In genomic region chr20:1664911-1665310, GRCh38 we compare ENCODE assay signal across 10 cellular contexts. TPM values are rescaled to one million over a fixed set of nuclear protein-coding genes. Genes with fewer than 3 reads are reported as not detected.
DNase-seq lines count a peak whose midpoint lies in the region; ATAC-seq and TF ChIP-seq lines count a peak whose summit lies in the region.
"Had no signal": no experiment of that assay in that cellular context is flagged by ENCODE, and none has a peak within 500 bp of the region (broad histone marks: within the 10 kb centered on the region; RNA-seq: fewer than 3 reads in every experiment).

No MANE protein-coding gene starts in this region.

- H3K4me1 Mint-ChIP-seq in activated CD4-positive, alpha-beta T cell treated with anti-CD3 and anti-CD28 coated beads, Interleukin-2, amount 10 ng/mL, durations not matched to agents 7 days and 5 days: peaks cover 90% of the 10 kb centered on the region
- H3K4me1 Mint-ChIP-seq: neural crest cell had no signal

- H3K4me3 Mint-ChIP-seq in activated CD4-positive, alpha-beta T cell treated with anti-CD3 and anti-CD28 coated beads, Interleukin-2, amount 10 ng/mL, durations not matched to agents 7 days and 5 days: peak overlapping the region; percentile 56
- H3K4me3 Mint-ChIP-seq: neural crest cell, WTC11 had no signal

- CTCF ChIA-PET in activated CD4-positive, alpha-beta T cell treated with anti-CD3 and anti-CD28 coated beads, Interleukin-2, amount 10 ng/mL, durations not matched to agents 7 days and 5 days (lab: Charles Lee): interaction anchor here (1.2 to 4.8 kb wide), 4 partner anchors 10 to 20 kb away, joined by 3 to 26 read pairs (median 10); no protein-coding TSS in a partner anchor

- DNase-seq in GM20000 (ENCODE audit: low spot score) (peak; percentile 46), left lung (no peak), left ventricle myocardium superior (no peak), DMS153 (lab: John Stamatoyannopoulos, UW) (no peak)
- DNase-seq in activated CD4-positive, alpha-beta T cell treated with anti-CD3 and anti-CD28 coated beads, Interleukin-2, amount 10 ng/mL, durations not matched to agents 7 days and 5 days: peak; percentile 66
- peak; percentile 59 for DNase-seq in central memory CD4-positive, alpha-beta T cell
- peak; percentile 29 to 46 for DNase-seq in stimulated activated CD8-positive, alpha-beta memory T cell treated with anti-CD3 and anti-CD28 coated beads, Interleukin-15, amount 100 ng/mL, for 4 hours (ENCODE audit: low read depth in 2 of 2)

- peaks cover 29% of the 10 kb centered on the region for H3K36me3 Mint-ChIP-seq in activated CD4-positive, alpha-beta T cell treated with anti-CD3 and anti-CD28 coated beads, Interleukin-2, amount 10 ng/mL, durations not matched to agents 7 days and 5 days (ENCODE audit: low read depth)
- H3K36me3 Mint-ChIP-seq: WTC11 had no signal

- peaks cover 21% of the 10 kb centered on the region for H3K9me3 Mint-ChIP-seq in activated CD4-positive, alpha-beta T cell treated with anti-CD3 and anti-CD28 coated beads, Interleukin-2, amount 10 ng/mL, durations not matched to agents 7 days and 5 days
- H3K9me3 Mint-ChIP-seq: neural crest cell had no signal

- no peaks in the 10 kb centered on the region for H3K36me3 ChIP-seq in left lung

- H3K27ac ChIP-seq in left lung: no peak overlapping the region

- H3K27ac Mint-ChIP-seq in activated CD4-positive, alpha-beta T cell treated with anti-CD3 and anti-CD28 coated beads, Interleukin-2, amount 10 ng/mL, durations not matched to agents 7 days and 5 days: peak overlapping the region; percentile 81
- H3K27ac Mint-ChIP-seq: WTC11 had no signal

- H3K27me3 Mint-ChIP-seq in activated CD4-positive, alpha-beta T cell treated with anti-CD3 and anti-CD28 coated beads, Interleukin-2, amount 10 ng/mL, durations not matched to agents 7 days and 5 days: no peaks in the 10 kb centered on the region

- H3K4me1 ChIP-seq in left lung: peaks cover 0 to 23% of the 10 kb centered on the region in 2 donors

- POLR2A ChIA-PET in activated CD4-positive, alpha-beta T cell treated with anti-CD3 and anti-CD28 coated beads, Interleukin-2, amount 10 ng/mL, durations not matched to agents 7 days and 5 days (lab: Charles Lee): no interaction called here

- peaks cover 0 to 16% of the 10 kb centered on the region in 2 donors for H3K27me3 ChIP-seq in left lung

- no peak for TF ChIP-seq CTCF in GM20000 (IDR thresholded peaks at IDR 0.05; ENCODE audit: extremely low read depth, missing control alignments)
- no peak for TF ChIP-seq CTCF in left lung (IDR thresholded peaks at IDR 0.05)

- no peak for ATAC-seq in left lung
- ATAC-seq in left ventricle myocardium superior: no peak
- no peak for ATAC-seq in HG03571 (IDR thresholded peaks at IDR 0.05; ENCODE audit: unreplicated experiment)
- ATAC-seq: WTC11 had no signal

- no peaks in the 10 kb centered on the region for H3K9me3 ChIP-seq in left lung

- intact Hi-C loops in left lung (cut with DNase I): no loop called here
- intact Hi-C loops in left ventricle myocardium superior (cut with micrococcal nuclease): no loop called here

- H3K4me3 ChIP-seq in left lung: no peak overlapping the region

RNA-seq across cellular contexts. Expression of gene SIRPG, which starts 7.3 kb away (rescaled TPM):
- 10 to 100 TPM; 82.6 to 90.1 TPM for total RNA-seq in activated CD4-positive, alpha-beta T cell treated with anti-CD3 and anti-CD28 coated beads, Interleukin-2, amount 10 ng/mL, durations not matched to agents 7 days and 5 days
- under 1 TPM; 0.38 to 0.58 TPM for total RNA-seq in left lung
- 0.20 TPM for total RNA-seq in left ventricle myocardium superior
- total RNA-seq: neural crest cell, WTC11 had no signal

RNA-seq across cellular contexts. Expression of gene SIRPB1, which starts 45.1 kb away (rescaled TPM):
- total RNA-seq in activated CD4-positive, alpha-beta T cell treated with anti-CD3 and anti-CD28 coated beads, Interleukin-2, amount 10 ng/mL, durations not matched to agents 7 days and 5 days: 1 to 10 TPM; 3.6 to 4.5 TPM
- 10 to 100 TPM in 1 of 2 donors, 1 to 10 TPM in 1; 8.0 to 57.9 TPM for total RNA-seq in left lung
- total RNA-seq in left ventricle myocardium superior: 0.82 TPM
- total RNA-seq: WTC11 had no signal

Comparison
In these comparisons a context has a peak if more than half of its experiments do, and no peak if none do; other contexts are left out.
1. DNase-seq: peak in GM20000 (single experiment), activated CD4-positive, alpha-beta T cell treated with anti-CD3 and anti-CD28 coated beads, Interleukin-2, amount 10 ng/mL, durations not matched to agents 7 days and 5 days (single experiment), central memory CD4-positive, alpha-beta T cell (single experiment) and stimulated activated CD8-positive, alpha-beta memory T cell treated with anti-CD3 and anti-CD28 coated beads, Interleukin-15, amount 100 ng/mL, for 4 hours (2 of 2); none in left lung (0 of 2), left ventricle myocardium superior (single experiment) and DMS153 (single experiment).
2. RNA of gene SIRPG, which starts 7.3 kb away (total RNA-seq): 82.6 to 90.1 TPM in activated CD4-positive, alpha-beta T cell treated with anti-CD3 and anti-CD28 coated beads, Interleukin-2, amount 10 ng/mL, durations not matched to agents 7 days and 5 days; 0.38 to 0.58 TPM in left lung and 0.20 TPM in left ventricle myocardium superior (single experiment); every median in the first group is over 10 times any median in the second.